In genomic region chr3:4759689-4760312, GRCh38 we compare ENCODE assay signal across 17 cellular contexts.
DNase-seq lines count a peak whose midpoint lies in the region; ATAC-seq, FAIRE-seq and TF ChIP-seq lines count a peak whose summit lies in the region.
"Had no signal": no experiment of that assay in that cellular context is flagged by ENCODE, and none has a peak within 500 bp of the region (broad histone marks: within the 10 kb centered on the region; RNA-seq: fewer than 3 reads in every experiment).

No MANE protein-coding gene starts in this region.

- H3K4me1 Mint-ChIP-seq in naive B cell: peaks cover 2 to 6% (median 5%) of the 10 kb centered on the region in 3 donors

- H3K36me3 ChIP-seq in BE2C: peaks cover 3% of the 10 kb centered on the region

- no peaks in the 10 kb centered on the region for H3K27me3 ChIP-seq in BE2C
- H3K27me3 ChIP-seq: dorsolateral prefrontal cortex had no signal

- no peaks in the 10 kb centered on the region for H3K9me3 ChIP-seq in BE2C
- H3K9me3 ChIP-seq: mucosa of descending colon had no signal

- H3K4me3 ChIP-seq in BE2C (ENCODE audit: low read depth, low read length): no peak overlapping the region
- H3K4me3 ChIP-seq: dorsolateral prefrontal cortex, mucosa of descending colon had no signal

- peak overlapping the region in 1 of 8 donors; percentile 22 for H3K4me3 Mint-ChIP-seq in naive B cell

- H3K4me1 ChIP-seq in BE2C: no peaks in the 10 kb centered on the region

- peak overlapping the region; percentile 31 to 81 (median 50) for H3K27ac Mint-ChIP-seq in naive B cell

- intact Hi-C loops in left cardiac atrium (cut with DNase I): no loop called here

- DNase-seq in BE2C: peak; percentile 17
- DNase-seq in HTR-8/SVneo (ENCODE audit: insufficient read length, low spot score): peak; percentile 41
- peak; percentile 23 for DNase-seq in UCSD-AML1 (lab: John Stamatoyannopoulos, UW; ENCODE audit: unreplicated experiment)
- DNase-seq in naive B cell: no peak
- no peak for DNase-seq in KG1 (lab: John Stamatoyannopoulos, UW)
- DNase-seq in SW 1271 (lab: John Stamatoyannopoulos, UW): no peak
- no peak for DNase-seq in left cardiac atrium
- DNase-seq: C1 segment of cervical spinal cord, dorsolateral prefrontal cortex, mucosa of descending colon, NCI-H1092, NCI-H345, right cardiac atrium, T1000 had no signal

- no peak for FAIRE-seq in HTR-8/SVneo (lab: Jason Lieb, UNC)
- FAIRE-seq: G401.6 had no signal

- H3K36me3 Mint-ChIP-seq in naive B cell: peaks cover 48 to 56% of the 10 kb centered on the region in 2 donors

- no peak for TF ChIP-seq CTCF in BE2C (IDR thresholded peaks at IDR 0.05; ENCODE audit: low read depth, low read length)

- H3K27me3 Mint-ChIP-seq in naive B cell: no peaks in the 10 kb centered on the region

- ATAC-seq in naive B cell (ENCODE audit: low read depth in 2 of 2) (no peak), HG03135 (IDR thresholded peaks at IDR 0.05; ENCODE audit: unreplicated experiment) (no peak), left cardiac atrium (no peak)
- ATAC-seq: Panc1 had no signal

- peaks cover 0 to 4% (median 0%) of the 10 kb centered on the region in 7 donors for H3K9me3 Mint-ChIP-seq in naive B cell

Comparison
In these comparisons a context has a peak if more than half of its experiments do, and no peak if none do; other contexts are left out.
1. DNase-seq: peak in BE2C (single experiment), HTR-8/SVneo (single experiment) and UCSD-AML1 (single experiment); none in naive B cell (single experiment), KG1 (single experiment), SW 1271 (0 of 2) and left cardiac atrium (single experiment).